In genomic region chr20:57650266-57650665, GRCh38 we compare ENCODE assay signal across 16 cellular contexts. TPM values are rescaled to one million over a fixed set of nuclear protein-coding genes. Genes with fewer than 3 reads are reported as not detected.
DNase-seq lines count a peak whose midpoint lies in the region; ATAC-seq, FAIRE-seq and TF ChIP-seq lines count a peak whose summit lies in the region.
"Had no signal": no experiment of that assay in that cellular context is flagged by ENCODE, and none has a peak within 500 bp of the region (broad histone marks: within the 10 kb centered on the region; RNA-seq: fewer than 3 reads in every experiment).

No MANE protein-coding gene starts in this region.

- H3K27me3 ChIP-seq in right cardiac atrium (ENCODE audit: control insufficient read depth, insufficient read depth) (no peaks in the 10 kb centered on the region), left ventricle myocardium inferior (ENCODE audit: low read depth) (no peaks in the 10 kb centered on the region)

- ATAC-seq in right cardiac atrium (no peak), HG03196 (IDR thresholded peaks at IDR 0.05; ENCODE audit: unreplicated experiment) (no peak)
- ATAC-seq: stimulated activated naive CD8-positive, alpha-beta T cell treated with anti-CD3 and anti-CD28 coated beads, Interleukin-15, Interleukin-2, amounts not matched to agents 100 U/mL and 50 U/mL, for 24 hours had no signal

- H3K36me3 ChIP-seq in left ventricle myocardium inferior (peaks cover 21% of the 10 kb centered on the region), kidney (ENCODE audit: control insufficient read depth in 1 of 2, insufficient read depth in 2 of 2, low read length in 2 of 2) (no peaks in the 10 kb centered on the region)

- H3K4me1 ChIP-seq in right cardiac atrium (ENCODE audit: control insufficient read depth, insufficient read depth, low read length) (no peaks in the 10 kb centered on the region), left ventricle myocardium inferior (peaks cover 5% of the 10 kb centered on the region), kidney (ENCODE audit: control insufficient read depth in 1 of 2, insufficient read depth in 1 of 2, low read depth in 1 of 2, low read length in 2 of 2) (no peaks in the 10 kb centered on the region)

- intact Hi-C loops in right cardiac atrium (cut with DNase I) (loop anchor here in 3 of 4 donors (5.0 to 10.0 kb wide), 5 partner anchors 55 to 535 kb away; no protein-coding TSS in a partner anchor), left ventricle myocardium inferior (cut with micrococcal nuclease) (loop anchor here (5.0 kb wide), 1 partner anchor 437 kb away; no protein-coding TSS in a partner anchor), kidney (cut with DNase I) (loop anchor here (10.0 kb wide), 1 partner anchor 535 kb away; no protein-coding TSS in a partner anchor)

- no peak for FAIRE-seq in kidney (lab: Jason Lieb, UNC)

- no peak for TF ChIP-seq POLR2A in erythroblast (IDR thresholded peaks at IDR 0.05; ENCODE audit: low read length)

- H3K4me3 ChIP-seq in right cardiac atrium (ENCODE audit: low read length) (no peak overlapping the region), left ventricle myocardium inferior (no peak overlapping the region), kidney (ENCODE audit: low read length in 2 of 2) (no peak overlapping the region)
- H3K4me3 ChIP-seq: smooth muscle cell had no signal

- TF ChIP-seq CTCF in left ventricle myocardium inferior (IDR thresholded peaks at IDR 0.05; ENCODE audit: borderline replicate concordance) (no peak), kidney (IDR thresholded peaks at IDR 0.05; ENCODE audit: borderline replicate concordance, extremely low read depth, insufficient read depth) (no peak)

- DNase-seq in right cardiac atrium (peak in 2 of 3 donors; percentile 5 to 24), left ventricle myocardium inferior (no peak), NCI-H748 (lab: John Stamatoyannopoulos, UW; ENCODE audit: unreplicated experiment) (peak; percentile 88), kidney (peak; percentile 33), erythroblast (lab: John Stamatoyannopoulos, UW) (no peak), T-helper 9 cell (no peak)
- DNase-seq in stimulated activated CD4-positive, alpha-beta T cell treated with anti-CD3 and anti-CD28 coated beads, Interleukin-4, amount 100 ng/mL, for 1 hour, result no peak
- DNase-seq: activated CD4-positive, CD25-positive, alpha-beta regulatory T cell; Karpas-422; NCI-H1105; NCI-H2107; NCI-H524 treated with DMSO at 0.1 percent for 48 hours; stimulated activated naive CD8-positive, alpha-beta T cell treated with anti-CD3 and anti-CD28 coated beads, Interleukin-15, Interleukin-2, amounts not matched to agents 100 U/mL and 50 U/mL, for 24 hours had no signal

- H3K9me3 ChIP-seq in right cardiac atrium (ENCODE audit: control insufficient read depth, low read length) (no peaks in the 10 kb centered on the region), left ventricle myocardium inferior (replicated peaks) (peaks cover 2% of the 10 kb centered on the region), kidney (ENCODE audit: control insufficient read depth in 1 of 2, low read length in 2 of 2) (no peaks in the 10 kb centered on the region)

- WGBS in right cardiac atrium, result 64% methylated on average over 9 of the region's 9 CpGs

- H3K9ac ChIP-seq in kidney (ENCODE audit: low read length in 2 of 2), result no peak overlapping the region

- no peak overlapping the region for H3K27ac ChIP-seq in right cardiac atrium (ENCODE audit: low read length)
- no peak overlapping the region for H3K27ac ChIP-seq in left ventricle myocardium inferior (replicated peaks)
- H3K27ac ChIP-seq in kidney (ENCODE audit: low read depth in 2 of 2, low read length in 2 of 2), result no peak overlapping the region

RNA-seq across cellular contexts. Expression of gene ZBP1, which starts 30.0 kb away (rescaled TPM):
- total RNA-seq in right cardiac atrium (under 1 TPM in 2 of 4 donors, not detected in 2; 0.23 to 0.38 TPM), left ventricle myocardium inferior (not detected), kidney (3.7 TPM)
- polyA plus RNA-seq in right cardiac atrium (0.16 TPM), kidney (ENCODE audit: insufficient read depth, low read depth, low replicate concordance) (not detected)
- total RNA-seq: RPMI7951, smooth muscle cell had no signal
- polyA plus RNA-seq: smooth muscle cell had no signal

RNA-seq across cellular contexts. Expression of gene PMEPA1, which starts 59.5 kb away (rescaled TPM):
- 10 to 100 TPM; 31.7 to 82.0 (median 44.3) TPM for total RNA-seq in right cardiac atrium
- 17.3 TPM for polyA plus RNA-seq in right cardiac atrium
- total RNA-seq in left ventricle myocardium inferior, result 36.4 TPM
- 30.4 TPM for total RNA-seq in kidney
- 12.9 TPM for polyA plus RNA-seq in kidney (ENCODE audit: insufficient read depth, low read depth, low replicate concordance)

Comparison
In these comparisons a context has a peak if more than half of its experiments do, and no peak if none do; other contexts are left out.
1. DNase-seq: peak in right cardiac atrium (2 of 3), NCI-H748 (single experiment) and kidney (single experiment); none in left ventricle myocardium inferior (single experiment), erythroblast (0 of 2), T-helper 9 cell (single experiment) and stimulated activated CD4-positive, alpha-beta T cell treated with anti-CD3 and anti-CD28 coated beads, Interleukin-4, amount 100 ng/mL, for 1 hour (single experiment).